In genomic region chr10:29409241-29410051, GRCh38 we compare ENCODE assay signal across 8 cellular contexts.
A peak's percentile ranks its signal among the peaks of the same experiment; 100 is the strongest.
DNase-seq lines count a peak whose midpoint lies in the region; ATAC-seq and TF ChIP-seq lines count a peak whose summit lies in the region.

No MANE protein-coding gene starts in this region.

- no peaks in the 10 kb centered on the region for H3K36me3 ChIP-seq in urinary bladder (ENCODE audit: insufficient read depth)

- DNase-seq in CD1c-positive myeloid dendritic cell (ENCODE audit: extremely low spot score) (peak; percentile 73), NOMO-1 treated with dmso at 0.1 percent for 144 hours (lab: John Stamatoyannopoulos, UW; ENCODE audit: unreplicated experiment) (peak; percentile 41), fibroblast of the aortic adventitia (ENCODE audit: low read depth) (peak; percentile 70), nucleus accumbens (lab: John Stamatoyannopoulos, UW) (peak in 54 of 56 donors; percentile 16 to 88 (median 70))
- peak; percentile 25 for DNase-seq in activated T-helper 9 cell treated with anti-CD3 and anti-CD28 coated beads, Interleukin-2, amount 50 U/mL, for 16 hours (ENCODE audit: low read depth)

- H3K4me1 ChIP-seq in urinary bladder (ENCODE audit: insufficient read depth) = no peaks in the 10 kb centered on the region

- peak overlapping the region; percentile 91 for H3K4me3 ChIP-seq in fibroblast of the aortic adventitia (ENCODE audit: low read depth, low read length)
- H3K4me3 ChIP-seq in urinary bladder (ENCODE audit: low read depth, low read length) = peak overlapping the region; percentile 68

- peak overlapping the region; percentile 91 for H3K27ac ChIP-seq in urinary bladder (ENCODE audit: low read depth)

- ATAC-seq in GM19351 (IDR thresholded peaks at IDR 0.05; ENCODE audit: unreplicated experiment) = peak; percentile 62
- peak; percentile 52 for ATAC-seq in HG03457 (IDR thresholded peaks at IDR 0.05; ENCODE audit: unreplicated experiment)

- TF ChIP-seq CTCF in fibroblast of the aortic adventitia (IDR thresholded peaks at IDR 0.05; ENCODE audit: insufficient read depth, low read length) = no peak

- WGBS in urinary bladder = 4% methylated on average over 68 of the region's 68 CpGs

Comparison
In these comparisons a context has a peak if more than half of its experiments do, and no peak if none do; other contexts are left out.
1. Peak in every context shown above with its lines: DNase-seq, ATAC-seq, H3K4me3 ChIP-seq and H3K27ac ChIP-seq.